30 cellular contexts compared by ENCODE assay signal in genomic region chr11:34341096-34341495, GRCh38.
"Had no signal": no experiment of that assay in that cellular context is flagged by ENCODE, and none has a peak within 500 bp of the region (broad histone marks: within the 10 kb centered on the region; RNA-seq: fewer than 3 reads in every experiment).

No MANE protein-coding gene starts in this region.

- FAIRE-seq: bronchial epithelial cell had no signal

- H3K9me3 ChIP-seq: adrenal gland, body of pancreas, MG63, SJCRH30, SK-N-SH had no signal

- H3K27me3 ChIP-seq: adrenal gland, body of pancreas, MG63, SJCRH30 had no signal

- ATAC-seq: activated CD4-positive, alpha-beta T cell treated with anti-CD3 and anti-CD28 coated beads for 36 hours; body of pancreas; Panc1 had no signal

- H3K27ac ChIP-seq: body of pancreas, SJCRH30, WERI-Rb-1 had no signal

- DNase-seq: activated CD4-positive, alpha-beta memory T cell treated with anti-CD3 and anti-CD28 coated beads, Interleukin-2, amount 10 ng/mL, durations not matched to agents 7 days and 5 days; activated CD4-positive, alpha-beta T cell treated with anti-CD3 and anti-CD28 coated beads for 36 hours; activated CD4-positive, alpha-beta T cell treated with anti-CD3 and anti-CD28 coated beads, Interleukin-2, amount 50 U/mL, for 1 hour; activated CD8-positive, alpha-beta memory T cell treated with anti-CD3 and anti-CD28 coated beads, Interleukin-2, amount 50 U/mL, for 48 hours; activated naive CD4-positive, alpha-beta T cell treated with anti-CD3 and anti-CD28 coated beads, Interleukin-2, amount 50 U/mL, for 16 hours; activated naive CD8-positive, alpha-beta T cell treated with anti-CD3 and anti-CD28 coated beads, Interleukin-2, amount 10 ng/mL, durations not matched to agents 7 days and 5 days; activated T-cell treated with anti-CD3 and anti-CD28 coated beads, Interleukin-2, amount 50 U/mL, for 1 hour; adrenal gland; anterior cingulate cortex; body of pancreas; MG63; MV-4-11; NCI-H1092 treated with DMSO at 0.1 percent for 48 hours; NCI-H1417 treated with DMSO at 0.1 percent for 48 hours; NCI-H1694; NCI-H2029; NCI-H2107; NCI-H2171 treated with DMSO at 0.1 percent for 48 hours; NCI-H345; NCI-H510A; NK-92 treated with Interleukin-12 subunit alpha and Interleukin-12 subunit beta, amount 100 ng/mL, for 24 hours; OCI-M1; Right ventricle myocardium superior; RPMI8226; SJCRH30; SK-N-SH; T-helper 1 cell; WERI-Rb-1 had no signal

- H3K36me3 Mint-ChIP-seq: activated naive CD8-positive, alpha-beta T cell treated with anti-CD3 and anti-CD28 coated beads, Interleukin-2, amount 10 ng/mL, durations not matched to agents 7 days and 5 days had no signal

- H3K36me3 ChIP-seq: adrenal gland, MG63, SJCRH30, WERI-Rb-1 had no signal

- H3K4me3 ChIP-seq: adrenal gland, body of pancreas, MG63, SJCRH30 had no signal

- H3K27me3 Mint-ChIP-seq: activated CD4-positive, alpha-beta memory T cell treated with anti-CD3 and anti-CD28 coated beads, Interleukin-2, amount 10 ng/mL, durations not matched to agents 7 days and 5 days; activated CD4-positive, alpha-beta T cell treated with anti-CD3 and anti-CD28 coated beads for 36 hours had no signal

- H3K9me3 Mint-ChIP-seq: activated CD4-positive, alpha-beta memory T cell treated with anti-CD3 and anti-CD28 coated beads, Interleukin-2, amount 10 ng/mL, durations not matched to agents 7 days and 5 days; activated naive CD8-positive, alpha-beta T cell treated with anti-CD3 and anti-CD28 coated beads, Interleukin-2, amount 10 ng/mL, durations not matched to agents 7 days and 5 days had no signal

- H3K4me2 ChIP-seq: SK-N-SH had no signal

- H3K27ac Mint-ChIP-seq: activated CD4-positive, alpha-beta memory T cell treated with anti-CD3 and anti-CD28 coated beads, Interleukin-2, amount 10 ng/mL, durations not matched to agents 7 days and 5 days; activated CD4-positive, alpha-beta T cell treated with anti-CD3 and anti-CD28 coated beads for 36 hours; activated naive CD8-positive, alpha-beta T cell treated with anti-CD3 and anti-CD28 coated beads, Interleukin-2, amount 10 ng/mL, durations not matched to agents 7 days and 5 days had no signal

- H3K4me3 Mint-ChIP-seq: activated CD4-positive, alpha-beta memory T cell treated with anti-CD3 and anti-CD28 coated beads, Interleukin-2, amount 10 ng/mL, durations not matched to agents 7 days and 5 days; activated CD4-positive, alpha-beta T cell treated with anti-CD3 and anti-CD28 coated beads for 36 hours; activated naive CD8-positive, alpha-beta T cell treated with anti-CD3 and anti-CD28 coated beads, Interleukin-2, amount 10 ng/mL, durations not matched to agents 7 days and 5 days had no signal
